ENCODE assay signal across 19 cellular contexts in the genomic region with DNA sequence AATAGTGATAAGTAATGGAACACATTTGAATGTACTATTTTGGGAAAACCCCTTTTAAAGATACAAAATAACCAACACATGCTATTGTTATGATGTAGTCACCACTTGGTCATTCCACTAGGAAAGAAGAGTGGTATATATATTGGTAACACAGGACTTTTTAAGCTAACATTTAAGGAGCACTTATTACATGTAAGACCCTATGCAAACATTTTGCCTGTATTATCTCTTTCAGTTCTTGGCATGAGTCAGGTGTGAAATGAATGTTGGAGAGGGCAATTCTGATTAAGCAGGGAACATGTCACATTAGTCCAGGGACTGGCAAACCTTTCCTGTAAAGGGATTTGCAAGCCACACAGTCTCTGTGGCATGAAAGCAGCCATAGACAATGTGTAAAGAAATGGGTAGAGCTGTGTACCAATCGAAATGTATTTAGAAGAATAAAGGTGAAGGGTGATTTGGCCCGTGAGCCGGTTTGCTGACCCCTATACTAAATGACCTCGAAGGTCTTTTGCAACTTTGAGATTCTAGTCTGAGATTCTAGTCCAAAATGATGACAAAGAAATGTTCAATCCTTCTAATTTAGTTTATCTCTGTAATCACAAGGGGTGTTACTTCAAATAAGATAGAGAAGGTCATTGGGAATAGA. TPM values are rescaled to one million over a fixed set of nuclear protein-coding genes. Genes with fewer than 3 reads are reported as not detected.
DNase-seq lines count a peak whose midpoint lies in the region; ATAC-seq and TF ChIP-seq lines count a peak whose summit lies in the region.
"Had no signal": no experiment of that assay in that cellular context is flagged by ENCODE, and none has a peak within 500 bp of the region (broad histone marks: within the 10 kb centered on the region; RNA-seq: fewer than 3 reads in every experiment).

No MANE protein-coding gene starts in this region.

- H3K4me3 Mint-ChIP-seq in activated T-cell treated with anti-CD3 and anti-CD28 coated beads, Interleukin-2, amount 50 U/mL, for 4 hours, result no peak overlapping the region
- no peak overlapping the region for H3K4me3 Mint-ChIP-seq in HFFc6
- no peak overlapping the region for H3K4me3 Mint-ChIP-seq in stimulated activated effector memory CD8-positive, alpha-beta T cell treated with anti-CD3 and anti-CD28 coated beads, Interleukin-12 subunit alpha, Interleukin-12 subunit beta, amount 100 ng/mL, for 72 hours
- H3K4me3 Mint-ChIP-seq: activated naive CD8-positive, alpha-beta T cell treated with anti-CD3 and anti-CD28 coated beads, Interleukin-2, amount 10 ng/mL, durations not matched to agents 7 days and 5 days; dendritic cell treated with granulocyte-macrophage colony-stimulating factor and Interleukin-4, amounts not matched to agents 40 ng/mL and 50 ng/mL, for 4 days; natural killer cell had no signal

- TF ChIP-seq CTCF in HFFc6 (IDR thresholded peaks at IDR 0.05), result no peak

- intact Hi-C loops in left cardiac atrium (cut with DNase I), result no loop called here

- peak; percentile 39 to 71 for ATAC-seq in activated T-cell treated with anti-CD3 and anti-CD28 coated beads, Interleukin-2, amount 50 U/mL, for 4 hours
- ATAC-seq in left cardiac atrium (peak; percentile 9 to 27), GM19035 (IDR thresholded peaks at IDR 0.05; ENCODE audit: unreplicated experiment) (no peak)
- peak; percentile 75 for ATAC-seq in stimulated activated effector memory CD8-positive, alpha-beta T cell treated with anti-CD3 and anti-CD28 coated beads, Interleukin-12 subunit alpha, Interleukin-12 subunit beta, amount 100 ng/mL, for 72 hours
- ATAC-seq: natural killer cell had no signal

- H3K27ac Mint-ChIP-seq in HFFc6, result peak overlapping the region; percentile 20; the same call in 1 of the 2 replicates
- H3K27ac Mint-ChIP-seq in stimulated activated effector memory CD8-positive, alpha-beta T cell treated with anti-CD3 and anti-CD28 coated beads, Interleukin-12 subunit alpha, Interleukin-12 subunit beta, amount 100 ng/mL, for 72 hours, result no peak overlapping the region
- H3K27ac Mint-ChIP-seq: activated naive CD8-positive, alpha-beta T cell treated with anti-CD3 and anti-CD28 coated beads, Interleukin-2, amount 10 ng/mL, durations not matched to agents 7 days and 5 days; dendritic cell treated with granulocyte-macrophage colony-stimulating factor and Interleukin-4, amounts not matched to agents 40 ng/mL and 50 ng/mL, for 4 days; natural killer cell had no signal

- no peak for DNase-seq in activated T-cell treated with anti-CD3 and anti-CD28 coated beads, Interleukin-2, amount 50 U/mL, for 4 hours
- no peak for DNase-seq in activated T-cell treated with anti-CD3 and anti-CD28 coated beads, Interleukin-2, amount 50 U/mL, for 1 hour
- DNase-seq in HFFc6 (no peak), left cardiac atrium (no peak), EL (no peak)
- DNase-seq in stimulated activated effector memory CD8-positive, alpha-beta T cell treated with anti-CD3 and anti-CD28 coated beads, Interleukin-12 subunit alpha, Interleukin-12 subunit beta, amount 100 ng/mL, for 72 hours (ENCODE audit: low spot score in 2 of 2), result no peak
- DNase-seq: activated CD4-positive, alpha-beta T cell treated with anti-CD3 and anti-CD28 coated beads, Interleukin-2, amount 50 U/mL, for 48 hours; activated naive CD8-positive, alpha-beta T cell treated with anti-CD3 and anti-CD28 coated beads, Interleukin-2, amount 10 ng/mL, durations not matched to agents 7 days and 5 days; caudate nucleus; esophagus squamous epithelium; GM23248; natural killer cell; NCI-H2171; occipital lobe; PC-9; SIG-M5; small intestine had no signal

- no peaks in the 10 kb centered on the region for H3K36me3 Mint-ChIP-seq in activated T-cell treated with anti-CD3 and anti-CD28 coated beads, Interleukin-2, amount 50 U/mL, for 4 hours (ENCODE audit: insufficient read depth)
- H3K36me3 Mint-ChIP-seq in HFFc6 (ENCODE audit: low read depth), result peaks cover 9% of the 10 kb centered on the region
- H3K36me3 Mint-ChIP-seq in stimulated activated effector memory CD8-positive, alpha-beta T cell treated with anti-CD3 and anti-CD28 coated beads, Interleukin-12 subunit alpha, Interleukin-12 subunit beta, amount 100 ng/mL, for 72 hours, result no peaks in the 10 kb centered on the region
- H3K36me3 Mint-ChIP-seq: activated naive CD8-positive, alpha-beta T cell treated with anti-CD3 and anti-CD28 coated beads, Interleukin-2, amount 10 ng/mL, durations not matched to agents 7 days and 5 days; natural killer cell had no signal

- no peaks in the 10 kb centered on the region for H3K9me3 Mint-ChIP-seq in activated T-cell treated with anti-CD3 and anti-CD28 coated beads, Interleukin-2, amount 50 U/mL, for 4 hours
- no peaks in the 10 kb centered on the region for H3K9me3 Mint-ChIP-seq in HFFc6
- no peaks in the 10 kb centered on the region for H3K9me3 Mint-ChIP-seq in stimulated activated effector memory CD8-positive, alpha-beta T cell treated with anti-CD3 and anti-CD28 coated beads, Interleukin-12 subunit alpha, Interleukin-12 subunit beta, amount 100 ng/mL, for 72 hours
- H3K9me3 Mint-ChIP-seq: activated naive CD8-positive, alpha-beta T cell treated with anti-CD3 and anti-CD28 coated beads, Interleukin-2, amount 10 ng/mL, durations not matched to agents 7 days and 5 days; dendritic cell treated with granulocyte-macrophage colony-stimulating factor and Interleukin-4, amounts not matched to agents 40 ng/mL and 50 ng/mL, for 4 days; natural killer cell had no signal

- H3K27me3 Mint-ChIP-seq in activated T-cell treated with anti-CD3 and anti-CD28 coated beads, Interleukin-2, amount 50 U/mL, for 4 hours (ENCODE audit: low read depth), result no peaks in the 10 kb centered on the region
- H3K27me3 Mint-ChIP-seq in HFFc6 (ENCODE audit: insufficient read depth), result no peaks in the 10 kb centered on the region; the same call in 1 of the 2 replicates
- H3K27me3 Mint-ChIP-seq: dendritic cell treated with granulocyte-macrophage colony-stimulating factor and Interleukin-4, amounts not matched to agents 40 ng/mL and 50 ng/mL, for 4 days had no signal

- no peaks in the 10 kb centered on the region for H3K4me1 Mint-ChIP-seq in activated T-cell treated with anti-CD3 and anti-CD28 coated beads, Interleukin-2, amount 50 U/mL, for 4 hours (ENCODE audit: low read depth)
- peaks cover 7% of the 10 kb centered on the region for H3K4me1 Mint-ChIP-seq in HFFc6 (ENCODE audit: low read depth)
- H3K4me1 Mint-ChIP-seq in stimulated activated effector memory CD8-positive, alpha-beta T cell treated with anti-CD3 and anti-CD28 coated beads, Interleukin-12 subunit alpha, Interleukin-12 subunit beta, amount 100 ng/mL, for 72 hours, result no peaks in the 10 kb centered on the region
- H3K4me1 Mint-ChIP-seq: activated naive CD8-positive, alpha-beta T cell treated with anti-CD3 and anti-CD28 coated beads, Interleukin-2, amount 10 ng/mL, durations not matched to agents 7 days and 5 days; natural killer cell had no signal

RNA-seq across cellular contexts. Expression of a gene that starts 15.3 kb away (rescaled TPM):
- total RNA-seq in activated T-cell treated with anti-CD3 and anti-CD28 coated beads, Interleukin-2, amount 50 U/mL, for 4 hours, result under 1 TPM; 0.10 to 0.24 (median 0.24) TPM
- total RNA-seq in HFFc6 (2021; fragmentation: NEBNext Ultra II Directional; extraction: Animal tissue kit (Norgen Biotek cat#: 25700)), result 10 to 100 TPM; 29.3 to 54.1 (median 48.3) TPM
- 100 to 1,000 TPM; 106 to 129 TPM for total RNA-seq in left cardiac atrium
- total RNA-seq: activated naive CD8-positive, alpha-beta T cell treated with anti-CD3 and anti-CD28 coated beads, Interleukin-2, amount 10 ng/mL, durations not matched to agents 7 days and 5 days had no signal

Comparison
In these comparisons a context has a peak if more than half of its experiments do, and no peak if none do; other contexts are left out.
1. RNA of a gene that starts 15.3 kb away (total RNA-seq): 106 to 129 TPM in left cardiac atrium and 29.3 to 54.1 TPM in HFFc6; 0.10 to 0.24 TPM in activated T-cell treated with anti-CD3 and anti-CD28 coated beads, Interleukin-2, amount 50 U/mL, for 4 hours; every median in the first group is over 10 times any median in the second.